In the genomic region with DNA sequence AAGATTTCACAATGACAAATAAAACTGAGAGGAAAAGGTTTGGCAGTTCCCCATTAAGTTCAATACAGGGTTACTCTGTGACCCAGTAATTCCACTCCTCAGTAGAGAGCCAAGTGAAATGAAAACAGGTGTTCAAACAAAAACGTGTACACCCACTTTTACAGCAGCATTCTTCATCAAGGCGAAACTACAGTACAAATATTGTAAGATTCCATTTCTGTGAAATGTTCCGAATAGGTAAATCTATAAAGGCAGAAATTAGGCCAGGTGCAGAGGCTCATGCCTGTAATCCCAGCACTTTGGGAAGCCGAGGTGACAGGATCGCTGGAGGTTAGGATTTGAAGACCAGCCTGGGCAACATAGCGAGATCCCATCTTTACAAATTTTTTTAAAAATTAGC, we compare ENCODE assay signal across 18 cellular contexts. TPM values are rescaled to one million over a fixed set of nuclear protein-coding genes. Genes with fewer than 3 reads are reported as not detected.
DNase-seq lines count a peak whose midpoint lies in the region; ATAC-seq and TF ChIP-seq lines count a peak whose summit lies in the region.
"Had no signal": no experiment of that assay in that cellular context is flagged by ENCODE, and none has a peak within 500 bp of the region (broad histone marks: within the 10 kb centered on the region; RNA-seq: fewer than 3 reads in every experiment).

No MANE protein-coding gene starts in this region.

- no TSS peak for BruUV-seq in Caco-2 (replicated peaks; lab: Mats Ljungman, UMichigan)

- H3K27ac Mint-ChIP-seq in Caco-2 (ENCODE audit: unreplicated experiment) (peak overlapping the region; percentile 95), nephron (peak overlapping the region; percentile 61 to 88 (median 61))
- H3K27ac Mint-ChIP-seq: activated T-helper 1 cell treated with anti-CD3 and anti-CD28 coated beads, Interleukin-12 subunit alpha, Interleukin-12 subunit beta, Interleukin-2, Interleukin-4 antibody, amounts not matched to agents 30 ng/mL and 10 ng/mL and 1 ng/mL, durations not matched to agents 14 hours and 24 hours and 36 hours had no signal

- H3K9me3 Mint-ChIP-seq in Caco-2 (ENCODE audit: unreplicated experiment) (no peaks in the 10 kb centered on the region), nephron (no peaks in the 10 kb centered on the region)
- H3K9me3 Mint-ChIP-seq: activated T-helper 1 cell treated with anti-CD3 and anti-CD28 coated beads, Interleukin-12 subunit alpha, Interleukin-12 subunit beta, Interleukin-2, Interleukin-4 antibody, amounts not matched to agents 30 ng/mL and 10 ng/mL and 1 ng/mL, durations not matched to agents 14 hours and 24 hours and 36 hours; CD8-positive, alpha-beta memory T cell had no signal

- no peaks in the 10 kb centered on the region for H3K36me3 ChIP-seq in Caco-2 (ENCODE audit: control insufficient read depth, insufficient read depth, low read length)
- H3K36me3 ChIP-seq: Peyer's patch had no signal

- ATAC-seq in GM21390 (IDR thresholded peaks at IDR 0.05; ENCODE audit: unreplicated experiment), result no peak
- no peak for ATAC-seq in HG03521 (IDR thresholded peaks at IDR 0.05; ENCODE audit: unreplicated experiment)
- ATAC-seq: right cardiac atrium; stimulated activated naive CD8-positive, alpha-beta T cell treated with anti-CD3 and anti-CD28 coated beads, Interleukin-15, Interleukin-2, amounts not matched to agents 100 U/mL and 50 U/mL, for 24 hours had no signal

- DNase-seq in Caco-2, result peak; percentile 72 to 81
- peak; percentile 9 for DNase-seq in HuH-7.5 (ENCODE audit: low spot score)
- peak; percentile 48 for DNase-seq in SHP77 treated with DMSO at 0.1 percent for 48 hours (lab: John Stamatoyannopoulos, UW)
- DNase-seq in glomerular visceral epithelial cell (ENCODE audit: extremely low spot score), result no peak
- DNase-seq: activated CD4-positive, alpha-beta T cell treated with anti-CD3 and anti-CD28 coated beads, Interleukin-2, amount 50 U/mL, for 48 hours; amygdala; CD8-positive, alpha-beta memory T cell; KG1; NCI-H2171; Peyer's patch; right cardiac atrium; stimulated activated naive CD8-positive, alpha-beta T cell treated with anti-CD3 and anti-CD28 coated beads, Interleukin-15, Interleukin-2, amounts not matched to agents 100 U/mL and 50 U/mL, for 24 hours; T-helper 9 cell had no signal

- POLR2A ChIA-PET in Caco-2 (lab: Charles Lee), result no interaction called here

- no peaks in the 10 kb centered on the region for H3K27me3 ChIP-seq in Caco-2 (replicated peaks; ENCODE audit: control insufficient read depth, insufficient read depth, low read length)
- H3K27me3 ChIP-seq: Peyer's patch had no signal

- H3K4me1 Mint-ChIP-seq in Caco-2 (ENCODE audit: low read depth, unreplicated experiment) (peaks cover 18% of the 10 kb centered on the region), nephron (peaks cover 21% of the 10 kb centered on the region)

- H3K4me1 ChIP-seq in Caco-2, result peaks cover 84% of the 10 kb centered on the region

- H3K9me3 ChIP-seq in Caco-2, result no peaks in the 10 kb centered on the region
- H3K9me3 ChIP-seq: Peyer's patch had no signal

- H3K36me3 Mint-ChIP-seq in Caco-2 (ENCODE audit: insufficient read depth, unreplicated experiment) (peaks cover 15% of the 10 kb centered on the region), nephron (ENCODE audit: low read depth) (no peaks in the 10 kb centered on the region)
- H3K36me3 Mint-ChIP-seq: CD8-positive, alpha-beta memory T cell had no signal

- CTCF ChIA-PET in Caco-2 (lab: Charles Lee), result interaction anchor here (0.7 kb wide), 1 partner anchor 9 kb away, joined by 3 read pairs; a partner anchor contains a TSS

- no peak overlapping the region for H3K4me3 ChIP-seq in Caco-2 (ENCODE audit: low read depth, low read length)
- H3K4me3 ChIP-seq: Peyer's patch had no signal

- H3K27me3 Mint-ChIP-seq in Caco-2 (ENCODE audit: insufficient read depth, unreplicated experiment) (no peaks in the 10 kb centered on the region), nephron (ENCODE audit: low read depth) (no peaks in the 10 kb centered on the region)

- intact Hi-C loops in Caco-2 (cut with micrococcal nuclease; ENCODE audit: unreplicated experiment), result no loop called here

- H3K4me3 Mint-ChIP-seq in Caco-2 (ENCODE audit: unreplicated experiment) (peak overlapping the region; percentile 50), nephron (no peak overlapping the region)
- H3K4me3 Mint-ChIP-seq: activated T-helper 1 cell treated with anti-CD3 and anti-CD28 coated beads, Interleukin-12 subunit alpha, Interleukin-12 subunit beta, Interleukin-2, Interleukin-4 antibody, amounts not matched to agents 30 ng/mL and 10 ng/mL and 1 ng/mL, durations not matched to agents 14 hours and 24 hours and 36 hours; CD8-positive, alpha-beta memory T cell had no signal

- TF ChIP-seq CTCF in Caco-2 (IDR thresholded peaks at IDR 0.05; ENCODE audit: insufficient read depth in 1 of 2, low read depth in 1 of 2, low read length in 1 of 2, severe bottlenecking in 1 of 2, unreplicated experiment in 1 of 2) (no peak), nephron (IDR thresholded peaks at IDR 0.05; ENCODE audit: unreplicated experiment in 3 of 3) (no peak)

RNA-seq across cellular contexts. Expression of a gene that starts 8.9 kb away (rescaled TPM):
- 55.3 and 56.1 TPM in 2 replicates for total RNA-seq in Caco-2 (2022)
- total RNA-seq: activated T-helper 1 cell treated with anti-CD3 and anti-CD28 coated beads, Interleukin-12 subunit alpha, Interleukin-12 subunit beta, Interleukin-2, Interleukin-4 antibody, amounts not matched to agents 30 ng/mL and 10 ng/mL and 1 ng/mL, durations not matched to agents 14 hours and 24 hours and 36 hours had no signal

RNA-seq across cellular contexts. Expression of a gene that starts 20.4 kb away (rescaled TPM):
- total RNA-seq in Caco-2 (2022), result not detected in 2 replicates
- total RNA-seq: activated T-helper 1 cell treated with anti-CD3 and anti-CD28 coated beads, Interleukin-12 subunit alpha, Interleukin-12 subunit beta, Interleukin-2, Interleukin-4 antibody, amounts not matched to agents 30 ng/mL and 10 ng/mL and 1 ng/mL, durations not matched to agents 14 hours and 24 hours and 36 hours; dermis microvascular lymphatic vessel endothelial cell had no signal

RNA-seq across cellular contexts. Expression of a gene that starts 36.6 kb away (rescaled TPM):
- 25.6 and 26.0 TPM in 2 replicates for total RNA-seq in Caco-2 (2022)

RNA-seq across cellular contexts. Expression of a gene that starts 42.2 kb away (rescaled TPM):
- 46.2 and 49.4 TPM in 2 replicates for total RNA-seq in Caco-2 (2022)

RNA-seq across cellular contexts. Expression of a gene that starts 54.1 kb away (rescaled TPM):
- total RNA-seq in Caco-2 (2022), result 184 and 186 TPM in 2 replicates
